Comparison of ENCODE assay signal across 8 cellular contexts in the genomic region with DNA sequence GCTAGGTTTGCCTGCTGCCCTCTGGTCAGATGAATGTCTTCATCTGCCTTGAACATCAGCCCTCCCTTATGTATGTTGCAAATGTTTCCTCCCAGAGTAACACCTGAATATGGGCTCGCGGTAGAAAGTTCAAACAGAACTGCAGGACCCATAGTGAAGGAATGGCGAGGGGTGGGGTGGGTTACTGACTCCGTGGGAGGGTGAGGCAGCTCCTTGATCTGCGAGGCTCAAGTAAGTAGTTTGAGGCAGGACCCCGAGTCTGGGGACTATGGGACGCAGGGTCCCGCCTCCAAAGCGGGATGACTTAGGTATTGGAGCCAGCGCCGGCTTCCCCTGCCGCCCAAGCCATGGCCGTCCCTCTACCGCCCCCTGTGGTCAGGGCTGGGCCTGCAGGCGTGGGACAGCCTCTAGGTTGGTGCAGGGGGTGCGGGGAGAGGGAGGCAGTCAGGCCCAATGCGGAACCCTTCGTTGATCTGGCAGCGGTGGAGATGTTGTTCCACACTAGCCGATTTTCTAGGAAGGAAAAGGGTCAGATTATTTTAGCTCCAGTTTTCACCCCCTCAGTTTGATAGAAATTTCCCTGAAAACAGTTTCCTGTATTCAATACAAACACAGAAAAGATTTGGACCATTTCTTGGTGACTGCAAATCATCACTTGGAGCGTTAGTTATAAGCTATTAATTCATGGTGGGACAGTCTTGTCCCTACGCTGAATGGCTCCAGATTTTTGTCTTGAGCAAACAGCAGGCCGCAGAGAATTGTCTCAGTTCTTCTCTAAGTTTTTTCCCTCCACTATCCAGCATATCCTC.
DNase-seq lines count a peak whose midpoint lies in the region; ATAC-seq and FAIRE-seq lines count a peak whose summit lies in the region.

No MANE protein-coding gene starts in this region.

- H3K36me3 ChIP-seq in ES-I3 (ENCODE audit: insufficient read depth, low read length): no peaks in the 10 kb centered on the region
- no peaks in the 10 kb centered on the region for H3K36me3 ChIP-seq in NT2/D1 (ENCODE audit: insufficient read depth, insufficient read length, low read length)
- no peaks in the 10 kb centered on the region for H3K36me3 ChIP-seq in iPS-20b (ENCODE audit: insufficient read depth, low read depth, low read length)

- peak overlapping the region; percentile 41; the same call in 1 of the 2 replicates for H3K9ac ChIP-seq in ES-I3 (ENCODE audit: low read depth, low read length)
- peak overlapping the region; percentile 37 for H3K9ac ChIP-seq in NT2/D1 (ENCODE audit: insufficient read length, low read depth)
- peak overlapping the region; percentile 17; the same call in 1 of the 2 replicates for H3K9ac ChIP-seq in iPS-20b (ENCODE audit: low read depth, low read length)

- peak; percentile 49 to 58 for ATAC-seq in activated naive CD4-positive, alpha-beta T cell treated with anti-CD3 and anti-CD28 coated beads, Interleukin-2, amount 50 U/mL, for 72 hours
- no peak for ATAC-seq in GM18502 (IDR thresholded peaks at IDR 0.05; ENCODE audit: poor library complexity, unreplicated experiment)

- H3K27ac ChIP-seq in iPS-20b (ENCODE audit: low read length): no peak overlapping the region

- H3K9me3 Mint-ChIP-seq in activated naive CD4-positive, alpha-beta T cell treated with anti-CD3 and anti-CD28 coated beads, Interleukin-2, amount 50 U/mL, for 72 hours: no peaks in the 10 kb centered on the region

- H3K4me1 ChIP-seq in ES-I3 (ENCODE audit: insufficient read depth, low read length): peaks cover 8% of the 10 kb centered on the region
- peaks cover 22% of the 10 kb centered on the region for H3K4me1 ChIP-seq in NT2/D1 (ENCODE audit: insufficient read depth, insufficient read length)
- peaks cover 26% of the 10 kb centered on the region for H3K4me1 ChIP-seq in iPS-20b (ENCODE audit: insufficient read depth, low read length)

- no peaks in the 10 kb centered on the region for H3K36me3 Mint-ChIP-seq in activated naive CD4-positive, alpha-beta T cell treated with anti-CD3 and anti-CD28 coated beads, Interleukin-2, amount 50 U/mL, for 72 hours

- DNase-seq in NT2/D1 (ENCODE audit: low read depth, low spot score) (peak; percentile 81), GOT3 (lab: John Stamatoyannopoulos, UW) (no peak), frontal cortex (ENCODE audit: low spot score in 2 of 2) (no peak)
- DNase-seq in activated naive CD4-positive, alpha-beta T cell treated with anti-CD3 and anti-CD28 coated beads, Interleukin-2, amount 50 U/mL, for 72 hours (ENCODE audit: low spot score in 2 of 2): peak in 1 of 2 donors; percentile 74
- DNase-seq in stimulated activated CD4-positive, alpha-beta T cell treated with anti-CD3 and anti-CD28 coated beads, Interleukin-4, amount 100 ng/mL, for 48 hours (ENCODE audit: low read depth in 2 of 2): peak; percentile 36 to 69

- no peaks in the 10 kb centered on the region for H3K9me3 ChIP-seq in ES-I3 (ENCODE audit: control insufficient read depth, insufficient read depth, low read length)
- H3K9me3 ChIP-seq in NT2/D1 (ENCODE audit: insufficient read depth, low read length): no peaks in the 10 kb centered on the region
- H3K9me3 ChIP-seq in iPS-20b (ENCODE audit: insufficient read depth, low read depth, low read length): no peaks in the 10 kb centered on the region

- H3K4me3 ChIP-seq in NT2/D1 (ENCODE audit: insufficient read length, low read depth) (no peak overlapping the region), iPS-20b (ENCODE audit: low read length) (peak overlapping the region; percentile 34; the same call in 1 of the 2 replicates)

- H3K27me3 ChIP-seq in NT2/D1 (ENCODE audit: insufficient read depth, insufficient read length) (no peaks in the 10 kb centered on the region), iPS-20b (ENCODE audit: insufficient read depth, low read length) (no peaks in the 10 kb centered on the region)

- FAIRE-seq in frontal cortex (lab: Jason Lieb, UNC): no peak

- H3K27ac Mint-ChIP-seq in activated naive CD4-positive, alpha-beta T cell treated with anti-CD3 and anti-CD28 coated beads, Interleukin-2, amount 50 U/mL, for 72 hours: no peak overlapping the region

Comparison
In these comparisons a context has a peak if more than half of its experiments do, and no peak if none do; other contexts are left out.
1. DNase-seq: peak in NT2/D1 (single experiment) and stimulated activated CD4-positive, alpha-beta T cell treated with anti-CD3 and anti-CD28 coated beads, Interleukin-4, amount 100 ng/mL, for 48 hours (2 of 2); none in GOT3 (single experiment) and frontal cortex (0 of 2).
2. Peak in every context shown above with its lines, with median percentiles within 50 percentile points of each other: H3K9ac ChIP-seq.